1 cellular context compared by ENCODE assay signal in genomic region chr3:17057316-17057715, GRCh38.
TF ChIP-seq lines count a peak whose summit lies in the region.

No MANE protein-coding gene starts in this region.

TF ChIP-seq in HepG2, 621 proteins besides CTCF, POLR2A, EP300 and RAD21 (continued from another document):
- TF ChIP-seq ZNF276 (CRISPR knock-in tag; IDR thresholded peaks at IDR 0.05; ENCODE audit: low read depth) (no peak), PLRG1 (conservative IDR thresholded peaks at IDR 0.05) (no peak), MTF2 (CRISPR knock-in tag; IDR thresholded peaks at IDR 0.05; ENCODE audit: borderline replicate concordance) (no peak), PHF21A (CRISPR knock-in tag; IDR thresholded peaks at IDR 0.05) (no peak), ZNF280D (CRISPR knock-in tag; IDR thresholded peaks at IDR 0.05) (no peak), ZNF768 (CRISPR knock-in tag; IDR thresholded peaks at IDR 0.05) (no peak), ZNF761 (CRISPR knock-in tag; conservative IDR thresholded peaks at IDR 0.05) (no peak), ZNF414 (CRISPR knock-in tag; IDR thresholded peaks at IDR 0.05) (no peak), ZFP1 (CRISPR knock-in tag; IDR thresholded peaks at IDR 0.05) (no peak)
